Comparison of ENCODE assay signal across 1 cellular context in genomic region chr14:56579345-56580316, GRCh38.
TF ChIP-seq lines count a peak whose summit lies in the region.

TSS of gene TMEM260 (plus strand) at chr14:56579798. CDS start at chr14:56579915, 117 bp downstream.

TF ChIP-seq in HepG2, 621 proteins besides CTCF, POLR2A, EP300 and RAD21 (continued from another document and continues in another):
- TF ChIP-seq BRD4 (CRISPR knock-in tag; IDR thresholded peaks at IDR 0.05), result peak; percentile 41; the same call in 1 of the 2 replicates
- TF ChIP-seq HNRNPH1 (optimal IDR thresholded peaks at IDR 0.05; ENCODE audit: low read depth, low read length), result no peak
- TF ChIP-seq NFYC (CRISPR knock-in tag; IDR thresholded peaks at IDR 0.05), result no peak
- peak; percentile 47; the same call in 1 of the 2 replicates for TF ChIP-seq ZNF598 (CRISPR knock-in tag; IDR thresholded peaks at IDR 0.05; ENCODE audit: borderline replicate concordance)
- peak; percentile 32 for TF ChIP-seq YY1 (IDR thresholded peaks at IDR 0.05; ENCODE audit: insufficient read depth, insufficient replicate concordance, low read depth, low read length)
- no peak for TF ChIP-seq ZFP90 (CRISPR knock-in tag; IDR thresholded peaks at IDR 0.05; ENCODE audit: borderline replicate concordance)
- TF ChIP-seq GABPA (IDR thresholded peaks at IDR 0.05; ENCODE audit: low read depth, low read length), result 0 out of 2 replicates have a peak, but pooled peaks have one; percentile 18
- TF ChIP-seq GABPA (CRISPR knock-in tag; IDR thresholded peaks at IDR 0.05; ENCODE audit: low read depth), result peak; percentile 62
- no peak for TF ChIP-seq MLLT10 (CRISPR knock-in tag; IDR thresholded peaks at IDR 0.05)
- no peak for TF ChIP-seq ZBTB7B (CRISPR knock-in tag; IDR thresholded peaks at IDR 0.05)
- 0 out of 2 replicates have a peak, but pooled peaks have one; percentile 49 for TF ChIP-seq CERS6 (CRISPR knock-in tag; IDR thresholded peaks at IDR 0.05)
- no peak for TF ChIP-seq PHB2 (IDR thresholded peaks at IDR 0.05; ENCODE audit: partially characterized antibody)
- no peak; the same call in 1 of the 2 replicates for TF ChIP-seq STAG1 (CRISPR knock-in tag; IDR thresholded peaks at IDR 0.05)
- TF ChIP-seq, protein P1, sequence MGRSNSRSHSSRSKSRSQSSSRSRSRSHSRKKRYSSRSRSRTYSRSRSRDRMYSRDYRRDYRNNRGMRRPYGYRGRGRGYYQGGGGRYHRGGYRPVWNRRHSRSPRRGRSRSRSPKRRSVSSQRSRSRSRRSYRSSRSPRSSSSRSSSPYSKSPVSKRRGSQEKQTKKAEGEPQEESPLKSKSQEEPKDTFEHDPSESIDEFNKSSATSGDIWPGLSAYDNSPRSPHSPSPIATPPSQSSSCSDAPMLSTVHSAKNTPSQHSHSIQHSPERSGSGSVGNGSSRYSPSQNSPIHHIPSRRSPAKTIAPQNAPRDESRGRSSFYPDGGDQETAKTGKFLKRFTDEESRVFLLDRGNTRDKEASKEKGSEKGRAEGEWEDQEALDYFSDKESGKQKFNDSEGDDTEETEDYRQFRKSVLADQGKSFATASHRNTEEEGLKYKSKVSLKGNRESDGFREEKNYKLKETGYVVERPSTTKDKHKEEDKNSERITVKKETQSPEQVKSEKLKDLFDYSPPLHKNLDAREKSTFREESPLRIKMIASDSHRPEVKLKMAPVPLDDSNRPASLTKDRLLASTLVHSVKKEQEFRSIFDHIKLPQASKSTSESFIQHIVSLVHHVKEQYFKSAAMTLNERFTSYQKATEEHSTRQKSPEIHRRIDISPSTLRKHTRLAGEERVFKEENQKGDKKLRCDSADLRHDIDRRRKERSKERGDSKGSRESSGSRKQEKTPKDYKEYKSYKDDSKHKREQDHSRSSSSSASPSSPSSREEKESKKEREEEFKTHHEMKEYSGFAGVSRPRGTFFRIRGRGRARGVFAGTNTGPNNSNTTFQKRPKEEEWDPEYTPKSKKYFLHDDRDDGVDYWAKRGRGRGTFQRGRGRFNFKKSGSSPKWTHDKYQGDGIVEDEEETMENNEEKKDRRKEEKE (IDR thresholded peaks at IDR 0.05), result no peak
- no peak for TF ChIP-seq DDIT3 (CRISPR knock-in tag; IDR thresholded peaks at IDR 0.05)
- TF ChIP-seq, protein P2, sequence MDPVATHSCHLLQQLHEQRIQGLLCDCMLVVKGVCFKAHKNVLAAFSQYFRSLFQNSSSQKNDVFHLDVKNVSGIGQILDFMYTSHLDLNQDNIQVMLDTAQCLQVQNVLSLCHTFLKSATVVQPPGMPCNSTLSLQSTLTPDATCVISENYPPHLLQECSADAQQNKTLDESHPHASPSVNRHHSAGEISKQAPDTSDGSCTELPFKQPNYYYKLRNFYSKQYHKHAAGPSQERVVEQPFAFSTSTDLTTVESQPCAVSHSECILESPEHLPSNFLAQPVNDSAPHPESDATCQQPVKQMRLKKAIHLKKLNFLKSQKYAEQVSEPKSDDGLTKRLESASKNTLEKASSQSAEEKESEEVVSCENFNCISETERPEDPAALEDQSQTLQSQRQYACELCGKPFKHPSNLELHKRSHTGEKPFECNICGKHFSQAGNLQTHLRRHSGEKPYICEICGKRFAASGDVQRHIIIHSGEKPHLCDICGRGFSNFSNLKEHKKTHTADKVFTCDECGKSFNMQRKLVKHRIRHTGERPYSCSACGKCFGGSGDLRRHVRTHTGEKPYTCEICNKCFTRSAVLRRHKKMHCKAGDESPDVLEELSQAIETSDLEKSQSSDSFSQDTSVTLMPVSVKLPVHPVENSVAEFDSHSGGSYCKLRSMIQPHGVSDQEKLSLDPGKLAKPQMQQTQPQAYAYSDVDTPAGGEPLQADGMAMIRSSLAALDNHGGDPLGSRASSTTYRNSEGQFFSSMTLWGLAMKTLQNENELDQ (CRISPR knock-in tag; IDR thresholded peaks at IDR 0.05; ENCODE audit: borderline replicate concordance), result no peak
- no peak for TF ChIP-seq NCOA1 (CRISPR knock-in tag; IDR thresholded peaks at IDR 0.05)
- no peak; the same call in 1 of the 2 replicates for TF ChIP-seq ZNF839 (CRISPR knock-in tag; IDR thresholded peaks at IDR 0.05; ENCODE audit: borderline replicate concordance)
- peak; percentile 92 for TF ChIP-seq GABPB1 (CRISPR knock-in tag; IDR thresholded peaks at IDR 0.05)
- TF ChIP-seq TMF1 (CRISPR knock-in tag; IDR thresholded peaks at IDR 0.05; ENCODE audit: low read depth), result 0 out of 2 replicates have a peak, but pooled peaks have one; percentile 31
- TF ChIP-seq PPARG (CRISPR knock-in tag; conservative IDR thresholded peaks at IDR 0.05), result no peak; the same call in 1 of the 2 replicates
- TF ChIP-seq ZNF382 (CRISPR knock-in tag; IDR thresholded peaks at IDR 0.05; ENCODE audit: borderline replicate concordance), result no peak
- no peak for TF ChIP-seq ZFP41 (CRISPR knock-in tag; IDR thresholded peaks at IDR 0.05; ENCODE audit: borderline replicate concordance)
- TF ChIP-seq JDP2 (CRISPR knock-in tag; IDR thresholded peaks at IDR 0.05; ENCODE audit: borderline replicate concordance), result no peak
- TF ChIP-seq ONECUT2 (CRISPR knock-in tag; IDR thresholded peaks at IDR 0.05), result no peak
- TF ChIP-seq CSRNP2 (CRISPR knock-in tag; conservative IDR thresholded peaks at IDR 0.05; ENCODE audit: low read depth), result no peak
- TF ChIP-seq ZNF441 (CRISPR knock-in tag; IDR thresholded peaks at IDR 0.05; ENCODE audit: borderline replicate concordance), result peak; percentile 78; the same call in 1 of the 2 replicates
- no peak for TF ChIP-seq ZNF652 (CRISPR knock-in tag; IDR thresholded peaks at IDR 0.05; ENCODE audit: borderline replicate concordance, low read depth)
- TF ChIP-seq POGZ (CRISPR knock-in tag; IDR thresholded peaks at IDR 0.05), result peak; percentile 90
- TF ChIP-seq SSRP1 (CRISPR knock-in tag; IDR thresholded peaks at IDR 0.05), result no peak
- no peak for TF ChIP-seq IRX3 (CRISPR knock-in tag; IDR thresholded peaks at IDR 0.05; ENCODE audit: borderline replicate concordance, low read depth)
- TF ChIP-seq ARNT (IDR thresholded peaks at IDR 0.05), result no peak
- TF ChIP-seq POLR2AphosphoS2 (IDR thresholded peaks at IDR 0.05; ENCODE audit: low read depth, low read length), result no peak
- TF ChIP-seq ZNF354B (CRISPR knock-in tag; IDR thresholded peaks at IDR 0.05), result no peak
- no peak for TF ChIP-seq NCOA5 (CRISPR knock-in tag; IDR thresholded peaks at IDR 0.05)
- TF ChIP-seq ZNF83 (CRISPR knock-in tag; IDR thresholded peaks at IDR 0.05; ENCODE audit: borderline replicate concordance), result no peak
- TF ChIP-seq HES4 (CRISPR knock-in tag; IDR thresholded peaks at IDR 0.05; ENCODE audit: borderline replicate concordance), result peak; percentile 88; the same call in 1 of the 2 replicates
- no peak for TF ChIP-seq ZNF10 (CRISPR knock-in tag; IDR thresholded peaks at IDR 0.05; ENCODE audit: borderline replicate concordance, low read depth)
- no peak for TF ChIP-seq HDAC6 (IDR thresholded peaks at IDR 0.05; ENCODE audit: low read depth, low read length)
- peak; percentile 74; the same call in 1 of the 2 replicates for TF ChIP-seq NFKB2 (CRISPR knock-in tag; IDR thresholded peaks at IDR 0.05; ENCODE audit: borderline replicate concordance)
- no peak for TF ChIP-seq ZNF136 (CRISPR knock-in tag; IDR thresholded peaks at IDR 0.05; ENCODE audit: low read depth)
- no peak for TF ChIP-seq ZSCAN20 (CRISPR knock-in tag; IDR thresholded peaks at IDR 0.05; ENCODE audit: borderline replicate concordance)
- TF ChIP-seq FOSL2 (CRISPR knock-in tag; IDR thresholded peaks at IDR 0.05), result peak; percentile 30; the same call in 1 of the 2 replicates
- TF ChIP-seq YEATS4 (CRISPR knock-in tag; IDR thresholded peaks at IDR 0.05; ENCODE audit: borderline replicate concordance), result peak; percentile 75
- no peak for TF ChIP-seq NFE2 (CRISPR knock-in tag; IDR thresholded peaks at IDR 0.05)
- TF ChIP-seq ZNF234 (CRISPR knock-in tag; conservative IDR thresholded peaks at IDR 0.05), result no peak
- TF ChIP-seq, protein P3, sequence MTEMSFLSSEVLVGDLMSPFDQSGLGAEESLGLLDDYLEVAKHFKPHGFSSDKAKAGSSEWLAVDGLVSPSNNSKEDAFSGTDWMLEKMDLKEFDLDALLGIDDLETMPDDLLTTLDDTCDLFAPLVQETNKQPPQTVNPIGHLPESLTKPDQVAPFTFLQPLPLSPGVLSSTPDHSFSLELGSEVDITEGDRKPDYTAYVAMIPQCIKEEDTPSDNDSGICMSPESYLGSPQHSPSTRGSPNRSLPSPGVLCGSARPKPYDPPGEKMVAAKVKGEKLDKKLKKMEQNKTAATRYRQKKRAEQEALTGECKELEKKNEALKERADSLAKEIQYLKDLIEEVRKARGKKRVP (CRISPR knock-in tag; IDR thresholded peaks at IDR 0.05), result no peak; a peak in 1 of 4 replicates
- TF ChIP-seq ZNF30 (CRISPR knock-in tag; IDR thresholded peaks at IDR 0.05), result no peak; the same call in 1 of the 2 replicates
- TF ChIP-seq NFE2L1 (CRISPR knock-in tag; IDR thresholded peaks at IDR 0.05; ENCODE audit: borderline replicate concordance), result no peak
- TF ChIP-seq NR3C1 (CRISPR knock-in tag; IDR thresholded peaks at IDR 0.05), result no peak
- TF ChIP-seq TRIM24 (CRISPR knock-in tag; IDR thresholded peaks at IDR 0.05), result no peak
- TF ChIP-seq HOXA5 (CRISPR knock-in tag; IDR thresholded peaks at IDR 0.05), result no peak
- peak; percentile 46 for TF ChIP-seq CREM (IDR thresholded peaks at IDR 0.05)
- TF ChIP-seq CREM (CRISPR knock-in tag; IDR thresholded peaks at IDR 0.05), result no peak
- no peak for TF ChIP-seq CHD2 (IDR thresholded peaks at IDR 0.05; ENCODE audit: low read depth, low read length)
- no peak for TF ChIP-seq SETDB1 (CRISPR knock-in tag; IDR thresholded peaks at IDR 0.05; ENCODE audit: borderline replicate concordance)
- TF ChIP-seq ZNF605 (CRISPR knock-in tag; IDR thresholded peaks at IDR 0.05), result peak; percentile 59; the same call in 1 of the 2 replicates
- TF ChIP-seq, protein P4, sequence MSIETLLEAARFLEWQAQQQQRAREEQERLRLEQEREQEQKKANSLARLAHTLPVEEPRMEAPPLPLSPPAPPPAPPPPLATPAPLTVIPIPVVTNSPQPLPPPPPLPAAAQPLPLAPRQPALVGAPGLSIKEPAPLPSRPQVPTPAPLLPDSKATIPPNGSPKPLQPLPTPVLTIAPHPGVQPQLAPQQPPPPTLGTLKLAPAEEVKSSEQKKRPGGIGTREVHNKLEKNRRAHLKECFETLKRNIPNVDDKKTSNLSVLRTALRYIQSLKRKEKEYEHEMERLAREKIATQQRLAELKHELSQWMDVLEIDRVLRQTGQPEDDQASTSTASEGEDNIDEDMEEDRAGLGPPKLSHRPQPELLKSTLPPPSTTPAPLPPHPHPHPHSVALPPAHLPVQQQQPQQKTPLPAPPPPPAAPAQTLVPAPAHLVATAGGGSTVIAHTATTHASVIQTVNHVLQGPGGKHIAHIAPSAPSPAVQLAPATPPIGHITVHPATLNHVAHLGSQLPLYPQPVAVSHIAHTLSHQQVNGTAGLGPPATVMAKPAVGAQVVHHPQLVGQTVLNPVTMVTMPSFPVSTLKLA (IDR thresholded peaks at IDR 0.05), result no peak
- peak; percentile 43; the same call in 1 of the 2 replicates for TF ChIP-seq IRF9 (CRISPR knock-in tag; IDR thresholded peaks at IDR 0.05; ENCODE audit: borderline replicate concordance)
- TF ChIP-seq ZNF776 (CRISPR knock-in tag; IDR thresholded peaks at IDR 0.05), result no peak
- TF ChIP-seq HNF1B (CRISPR knock-in tag; IDR thresholded peaks at IDR 0.05), result peak; percentile 37; the same call in 1 of the 2 replicates
- no peak for TF ChIP-seq RCOR2 (CRISPR knock-in tag; IDR thresholded peaks at IDR 0.05)
- TF ChIP-seq CC2D1A (CRISPR knock-in tag; IDR thresholded peaks at IDR 0.05), result 0 out of 2 replicates have a peak, but pooled peaks have one; percentile 72
